In the genomic region with DNA sequence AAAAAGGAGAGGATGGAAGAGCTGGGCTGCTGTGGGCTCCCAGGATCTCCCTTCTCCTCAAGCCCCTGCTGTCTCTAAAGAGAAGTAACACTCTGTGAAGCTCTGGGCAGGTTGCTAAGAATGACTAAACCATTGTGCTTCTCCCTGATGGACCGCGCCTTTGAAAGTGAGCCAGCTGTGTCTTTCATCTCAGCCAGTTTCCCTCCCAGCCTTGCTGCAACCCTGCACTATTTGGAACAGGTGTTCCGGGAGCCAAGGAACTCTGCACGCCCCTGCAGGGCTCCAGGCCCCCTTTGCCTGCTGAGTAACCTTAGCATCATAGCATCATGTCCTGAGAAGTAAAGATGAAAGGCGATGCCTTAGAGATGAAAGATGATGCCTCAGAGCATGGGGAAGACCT, we compare ENCODE assay signal across 12 cellular contexts. TPM values are rescaled to one million over a fixed set of nuclear protein-coding genes. Genes with fewer than 3 reads are reported as not detected.
A peak's percentile ranks its signal among the peaks of the same experiment; 100 is the strongest.
DNase-seq lines count a peak whose midpoint lies in the region; ATAC-seq, FAIRE-seq and TF ChIP-seq lines count a peak whose summit lies in the region.
"Had no signal": no experiment of that assay in that cellular context is flagged by ENCODE, and none has a peak within 500 bp of the region (broad histone marks: within the 10 kb centered on the region; RNA-seq: fewer than 3 reads in every experiment).

No MANE protein-coding gene starts in this region.

- H3K27ac ChIP-seq in esophagus muscularis mucosa (replicated peaks in 1 of 4) = no peak overlapping the region

- no peaks in the 10 kb centered on the region for H3K9me3 ChIP-seq in esophagus muscularis mucosa

- TF ChIP-seq EP300 in esophagus muscularis mucosa (IDR thresholded peaks at IDR 0.05) = no peak

- H3K4me3 ChIP-seq in esophagus muscularis mucosa = no peak overlapping the region

- DNase-seq in COR-L47 (lab: John Stamatoyannopoulos, UW) (peak; percentile 28), HTR-8/SVneo (ENCODE audit: insufficient read length, low spot score) (peak; percentile 18), astrocyte of the hippocampus (ENCODE audit: low read depth, low spot score) (peak; percentile 56), kidney tubule cell (ENCODE audit: low spot score) (peak; percentile 47), esophagus muscularis mucosa (ENCODE audit: extremely low spot score) (no peak)
- DNase-seq: activated CD8-positive, alpha-beta memory T cell treated with anti-CD3 and anti-CD28 coated beads, Interleukin-2, amount 50 U/mL, for 48 hours; NCI-H1092; nephron progenitor cell had no signal

- intact Hi-C loops in esophagus muscularis mucosa (cut with DNase I) = no loop called here

- peaks cover 0 to 19% (median 0%) of the 10 kb centered on the region in 4 donors for H3K27me3 ChIP-seq in esophagus muscularis mucosa

- no peak for TF ChIP-seq POLR2A in esophagus muscularis mucosa (IDR thresholded peaks at IDR 0.05; ENCODE audit: low read depth)

- no peaks in the 10 kb centered on the region for H3K36me3 ChIP-seq in esophagus muscularis mucosa

- TF ChIP-seq CTCF in esophagus muscularis mucosa (IDR thresholded peaks at IDR 0.05) = no peak

- no peak for FAIRE-seq in HTR-8/SVneo (lab: Jason Lieb, UNC)
- FAIRE-seq: islet of Langerhans had no signal

- peaks cover 0 to 10% (median 0%) of the 10 kb centered on the region in 4 donors for H3K4me1 ChIP-seq in esophagus muscularis mucosa

- ATAC-seq in GM18511 (IDR thresholded peaks at IDR 0.05; ENCODE audit: unreplicated experiment) = no peak
- ATAC-seq in GM21717 (IDR thresholded peaks at IDR 0.05; ENCODE audit: unreplicated experiment) = no peak
- ATAC-seq in GM19467 (IDR thresholded peaks at IDR 0.05; ENCODE audit: unreplicated experiment) = no peak

- WGBS in esophagus muscularis mucosa = 57% methylated on average over 5 of the region's 5 CpGs

RNA-seq across cellular contexts. Expression of a gene that starts 39.7 kb away (rescaled TPM):
- 10 to 100 TPM; 24.0 to 33.2 (median 26.9) TPM for total RNA-seq in esophagus muscularis mucosa
